10 cellular contexts compared by ENCODE assay signal in genomic region chr2:134127496-134127895, GRCh38.
A peak's percentile ranks its signal among the peaks of the same experiment; 100 is the strongest.
DNase-seq lines count a peak whose midpoint lies in the region; ATAC-seq and TF ChIP-seq lines count a peak whose summit lies in the region.
"Had no signal": no experiment of that assay in that cellular context is flagged by ENCODE, and none has a peak within 500 bp of the region (broad histone marks: within the 10 kb centered on the region; RNA-seq: fewer than 3 reads in every experiment).

No MANE protein-coding gene starts in this region.

- no peak overlapping the region for H2AFZ ChIP-seq in DND-41 (ENCODE audit: low read depth, low read length)

- intact Hi-C loops in Caco-2 (cut with micrococcal nuclease; ENCODE audit: unreplicated experiment) (no loop called here), CD14-positive monocyte (cut with micrococcal nuclease) (loop anchor here (10.0 kb wide), 3 partner anchors 67 to 787 kb away; partner anchors contain the start of gene CCNT2 (in 1 of the 2))

- ATAC-seq in DND-41 (ENCODE audit: insufficient read depth, low read depth) (peak; percentile 74), HG02642 (IDR thresholded peaks at IDR 0.05; ENCODE audit: poor library complexity, unreplicated experiment) (peak; percentile 61), memory B cell (ENCODE audit: low read depth) (peak; percentile 54)

- no peak overlapping the region for H3K9ac ChIP-seq in DND-41 (ENCODE audit: low read depth, low read length)

- H3K4me1 ChIP-seq in DND-41 (ENCODE audit: insufficient read depth, low read length) (peaks cover 35% of the 10 kb centered on the region), Caco-2 (peaks cover 22% of the 10 kb centered on the region)

- H3K9me3 Mint-ChIP-seq in memory B cell: no peaks in the 10 kb centered on the region
- no peaks in the 10 kb centered on the region for H3K9me3 Mint-ChIP-seq in Caco-2 (ENCODE audit: unreplicated experiment)
- H3K9me3 Mint-ChIP-seq in CD14-positive monocyte: peaks cover 0 to 8% (median 0%) of the 10 kb centered on the region in 7 donors
- H3K9me3 Mint-ChIP-seq: T-helper 1 cell treated with Interleukin-12 subunit alpha and Interleukin-12 subunit beta and Interleukin-4 antibody, amounts not matched to agents 30 μg/mL and 1 μg/mL, for 36 hours had no signal

- H3K79me2 ChIP-seq in DND-41 (ENCODE audit: insufficient read depth, low read length): peaks cover 95% of the 10 kb centered on the region

- no peak overlapping the region for H3K27ac ChIP-seq in DND-41 (ENCODE audit: low read length)
- H3K27ac ChIP-seq: C4-2B had no signal

- H3K4me3 Mint-ChIP-seq in memory B cell: peak overlapping the region; percentile 39
- no peak overlapping the region for H3K4me3 Mint-ChIP-seq in Caco-2 (ENCODE audit: unreplicated experiment)
- no peak overlapping the region for H3K4me3 Mint-ChIP-seq in CD14-positive monocyte
- H3K4me3 Mint-ChIP-seq: T-helper 1 cell treated with Interleukin-12 subunit alpha and Interleukin-12 subunit beta and Interleukin-4 antibody, amounts not matched to agents 30 μg/mL and 1 μg/mL, for 36 hours had no signal

- DNase-seq in DND-41 (peak; percentile 47), memory B cell (ENCODE audit: low spot score in 2 of 2) (no peak), Caco-2 (no peak), NCI-H524 (lab: John Stamatoyannopoulos, UW) (no peak), KG1 (lab: John Stamatoyannopoulos, UW) (no peak), CD14-positive monocyte (ENCODE audit: low spot score) (no peak)
- DNase-seq in activated CD4-positive, alpha-beta T cell treated with anti-CD3 and anti-CD28 coated beads, Interleukin-2, amount 50 U/mL, for 1 hour: peak; percentile 52

- H3K27me3 ChIP-seq in DND-41 (ENCODE audit: insufficient read depth, low read length, poor library complexity): no peaks in the 10 kb centered on the region
- no peaks in the 10 kb centered on the region for H3K27me3 ChIP-seq in Caco-2 (replicated peaks; ENCODE audit: control insufficient read depth, insufficient read depth, low read length)

- H3K4me1 Mint-ChIP-seq in memory B cell: peaks cover 67% of the 10 kb centered on the region
- peaks cover 37% of the 10 kb centered on the region for H3K4me1 Mint-ChIP-seq in Caco-2 (ENCODE audit: low read depth, unreplicated experiment)
- peaks cover 68% of the 10 kb centered on the region for H3K4me1 Mint-ChIP-seq in CD14-positive monocyte

- POLR2A ChIA-PET in Caco-2 (lab: Charles Lee): no interaction called here

- H3K9me3 ChIP-seq in DND-41 (ENCODE audit: insufficient read depth, low read length, severe bottlenecking): no peaks in the 10 kb centered on the region
- no peaks in the 10 kb centered on the region for H3K9me3 ChIP-seq in Caco-2

- H3K27me3 Mint-ChIP-seq in memory B cell: no peaks in the 10 kb centered on the region
- H3K27me3 Mint-ChIP-seq in Caco-2 (ENCODE audit: insufficient read depth, unreplicated experiment): no peaks in the 10 kb centered on the region
- peaks cover 0 to 2% (median 2%) of the 10 kb centered on the region in 3 donors for H3K27me3 Mint-ChIP-seq in CD14-positive monocyte (ENCODE audit: low read depth in 3 of 3)

- H3K27ac Mint-ChIP-seq in memory B cell (peak overlapping the region; percentile 73), Caco-2 (ENCODE audit: unreplicated experiment) (no peak overlapping the region), CD14-positive monocyte (peak overlapping the region in 1 of 7 donors; percentile 33)
- H3K27ac Mint-ChIP-seq: T-helper 1 cell treated with Interleukin-12 subunit alpha and Interleukin-12 subunit beta and Interleukin-4 antibody, amounts not matched to agents 30 μg/mL and 1 μg/mL, for 36 hours had no signal

- H3K36me3 ChIP-seq in DND-41 (ENCODE audit: insufficient read depth, low read length) (peaks cover 16% of the 10 kb centered on the region), Caco-2 (ENCODE audit: control insufficient read depth, insufficient read depth, low read length) (no peaks in the 10 kb centered on the region; the same call in 1 of the 2 replicates)

- no TSS peak for BruUV-seq in Caco-2 (replicated peaks; lab: Mats Ljungman, UMichigan)

- H3K4me3 ChIP-seq in DND-41 (ENCODE audit: low read depth in 1 of 2, low read length in 2 of 2) (no peak overlapping the region), Caco-2 (ENCODE audit: low read depth, low read length) (no peak overlapping the region)

- no peak overlapping the region for H3K4me2 ChIP-seq in DND-41 (ENCODE audit: insufficient read depth, low read length)

- TF ChIP-seq CTCF in DND-41 (IDR thresholded peaks at IDR 0.05; ENCODE audit: borderline replicate concordance, extremely low read depth, low read length, poor library complexity, severe bottlenecking) (no peak), Caco-2 (IDR thresholded peaks at IDR 0.05; ENCODE audit: insufficient read depth in 1 of 2, low read depth in 1 of 2, low read length in 1 of 2, severe bottlenecking in 1 of 2, unreplicated experiment in 1 of 2) (no peak), CD14-positive monocyte (IDR thresholded peaks at IDR 0.05) (no peak)

- H4K20me1 ChIP-seq in DND-41 (ENCODE audit: insufficient read depth, low read length): peaks cover 80% of the 10 kb centered on the region

- peaks cover 10% of the 10 kb centered on the region for H3K36me3 Mint-ChIP-seq in memory B cell
- H3K36me3 Mint-ChIP-seq in Caco-2 (ENCODE audit: insufficient read depth, unreplicated experiment): peaks cover 4% of the 10 kb centered on the region
- peaks cover 4 to 15% of the 10 kb centered on the region in 2 donors for H3K36me3 Mint-ChIP-seq in CD14-positive monocyte

- CTCF ChIA-PET in Caco-2 (lab: Charles Lee): interaction anchor here (1.2 kb wide), 1 partner anchor 9 kb away, joined by 4 read pairs; no protein-coding TSS in a partner anchor

Comparison
In these comparisons a context has a peak if more than half of its experiments do, and no peak if none do; other contexts are left out.
1. DNase-seq: peak in DND-41 (single experiment) and activated CD4-positive, alpha-beta T cell treated with anti-CD3 and anti-CD28 coated beads, Interleukin-2, amount 50 U/mL, for 1 hour (single experiment); none in memory B cell (0 of 2), Caco-2 (0 of 2), NCI-H524 (0 of 2), KG1 (single experiment) and CD14-positive monocyte (single experiment).
2. Peak in every context shown above with its lines, with median percentiles within 50 percentile points of each other: ATAC-seq.